In genomic region chr19:35042056-35042730, GRCh38 we compare ENCODE assay signal across 20 cellular contexts. TPM values are rescaled to one million over a fixed set of nuclear protein-coding genes. Genes with fewer than 3 reads are reported as not detected.
DNase-seq lines count a peak whose midpoint lies in the region; ATAC-seq and TF ChIP-seq lines count a peak whose summit lies in the region.
"Had no signal": no experiment of that assay in that cellular context is flagged by ENCODE, and none has a peak within 500 bp of the region (broad histone marks: within the 10 kb centered on the region; RNA-seq: fewer than 3 reads in every experiment).

No MANE protein-coding gene starts in this region.

- no peak overlapping the region for H3K27ac ChIP-seq in CD4-positive, alpha-beta memory T cell (ENCODE audit: low read depth, low read length)
- peak overlapping the region; percentile 82 for H3K27ac ChIP-seq in iPS-20b (ENCODE audit: low read length)
- H3K27ac ChIP-seq: foreskin keratinocyte had no signal

- no peaks in the 10 kb centered on the region for H3K27me3 ChIP-seq in CD4-positive, alpha-beta memory T cell (ENCODE audit: insufficient read depth, low read length)
- no peaks in the 10 kb centered on the region for H3K27me3 ChIP-seq in NT2/D1 (ENCODE audit: insufficient read depth, insufficient read length)
- no peaks in the 10 kb centered on the region for H3K27me3 ChIP-seq in iPS-20b (ENCODE audit: insufficient read depth, low read length)

- POLR2A ChIA-PET in CD4-positive, alpha-beta memory T cell (lab: Charles Lee; ENCODE audit: partially characterized antibody): interaction anchor here (1.4 to 1.9 kb wide), 2 partner anchors 15 to 28 kb away, joined by 3 to 5 read pairs; no protein-coding TSS in a partner anchor

- peak in 1 of 5 donors; percentile 15 for DNase-seq in CD4-positive, alpha-beta memory T cell
- DNase-seq in NT2/D1 (ENCODE audit: low read depth, low spot score) (no peak), progenitor cell of endocrine pancreas (ENCODE audit: low spot score, unreplicated experiment) (no peak), NCI-H1092 (lab: John Stamatoyannopoulos, UW) (no peak), mesenteric fat pad (ENCODE audit: low spot score) (no peak)
- DNase-seq in activated CD4-positive, alpha-beta T cell treated with anti-CD3 and anti-CD28 coated beads, Interleukin-2, amount 10 ng/mL, durations not matched to agents 24 days and 14 days: no peak
- DNase-seq: activated T-cell treated with anti-CD3 and anti-CD28 coated beads, Interleukin-2, amount 50 U/mL, for 4 hours; amniotic stem cell; dermis blood vessel endothelial cell; foreskin keratinocyte; NCI-H1092 treated with DMSO at 0.1 percent for 48 hours; NCI-H226; PC-3; stimulated activated CD4-positive, alpha-beta T cell treated with anti-CD3 and anti-CD28 coated beads, Interleukin-4, amount 100 ng/mL, for 1 hour; stimulated activated naive CD4-positive, alpha-beta T cell treated with Interleukin-2 at 50 U/mL for 16 hours; SW 1271 had no signal

- peak overlapping the region in 2 of 7 donors; percentile 7 to 36 for H3K27ac Mint-ChIP-seq in CD4-positive, alpha-beta memory T cell
- peak overlapping the region; percentile 95 for H3K27ac Mint-ChIP-seq in progenitor cell of endocrine pancreas
- H3K27ac Mint-ChIP-seq in activated CD4-positive, alpha-beta T cell treated with anti-CD3 and anti-CD28 coated beads, Interleukin-2, amount 10 ng/mL, durations not matched to agents 24 days and 14 days: no peak overlapping the region
- H3K27ac Mint-ChIP-seq: B cell had no signal

- CTCF ChIA-PET in CD4-positive, alpha-beta memory T cell (lab: Charles Lee; ENCODE audit: partially characterized antibody): interaction anchor here (7.7 kb wide), 1 partner anchor 68 kb away, joined by 54 read pairs; no protein-coding TSS in a partner anchor

- H3K36me3 ChIP-seq in CD4-positive, alpha-beta memory T cell (ENCODE audit: insufficient read depth, low read length): no peaks in the 10 kb centered on the region
- H3K36me3 ChIP-seq in NT2/D1 (ENCODE audit: insufficient read depth, insufficient read length, low read length) (peaks cover 3% of the 10 kb centered on the region), iPS-20b (ENCODE audit: insufficient read depth, low read depth, low read length) (no peaks in the 10 kb centered on the region)

- intact Hi-C loops in CD4-positive, alpha-beta memory T cell (cut with micrococcal nuclease): loop anchor here (5.0 kb wide), 1 partner anchor 40 kb away; the partner anchor contains the start of gene GRAMD1A
- intact Hi-C loops in activated CD4-positive, alpha-beta T cell treated with anti-CD3 and anti-CD28 coated beads, Interleukin-2, amount 10 ng/mL, durations not matched to agents 24 days and 14 days (cut with micrococcal nuclease): no loop called here

- peaks cover 6 to 8% of the 10 kb centered on the region in 2 donors for H3K27me3 Mint-ChIP-seq in CD4-positive, alpha-beta memory T cell
- H3K27me3 Mint-ChIP-seq in progenitor cell of endocrine pancreas: no peaks in the 10 kb centered on the region
- peaks cover 17% of the 10 kb centered on the region for H3K27me3 Mint-ChIP-seq in activated CD4-positive, alpha-beta T cell treated with anti-CD3 and anti-CD28 coated beads, Interleukin-2, amount 10 ng/mL, durations not matched to agents 24 days and 14 days

- peaks cover 22 to 40% (median 30%) of the 10 kb centered on the region in 4 donors for H3K4me1 Mint-ChIP-seq in CD4-positive, alpha-beta memory T cell
- H3K4me1 Mint-ChIP-seq in progenitor cell of endocrine pancreas (ENCODE audit: low read depth): peaks cover 34% of the 10 kb centered on the region
- H3K4me1 Mint-ChIP-seq in activated CD4-positive, alpha-beta T cell treated with anti-CD3 and anti-CD28 coated beads, Interleukin-2, amount 10 ng/mL, durations not matched to agents 24 days and 14 days: peaks cover 17% of the 10 kb centered on the region

- no peaks in the 10 kb centered on the region for H3K9me3 Mint-ChIP-seq in CD4-positive, alpha-beta memory T cell
- H3K9me3 Mint-ChIP-seq in progenitor cell of endocrine pancreas (ENCODE audit: low read depth): no peaks in the 10 kb centered on the region
- H3K9me3 Mint-ChIP-seq in activated CD4-positive, alpha-beta T cell treated with anti-CD3 and anti-CD28 coated beads, Interleukin-2, amount 10 ng/mL, durations not matched to agents 24 days and 14 days: no peaks in the 10 kb centered on the region
- H3K9me3 Mint-ChIP-seq: activated T-cell treated with anti-CD3 and anti-CD28 coated beads, Interleukin-2, amount 50 U/mL, for 4 hours had no signal

- H3K9ac ChIP-seq in NT2/D1 (ENCODE audit: insufficient read length, low read depth) (peak overlapping the region; percentile 72), iPS-20b (ENCODE audit: low read depth, low read length) (peak overlapping the region; percentile 80; the same call in 1 of the 2 replicates)

- no peak for ATAC-seq in HG02970 (IDR thresholded peaks at IDR 0.05; ENCODE audit: low FRiP score, unreplicated experiment)
- ATAC-seq: activated T-cell treated with anti-CD3 and anti-CD28 coated beads, Interleukin-2, amount 50 U/mL, for 4 hours; foreskin keratinocyte; PC-3 had no signal

- no peak overlapping the region for H3K4me3 ChIP-seq in CD4-positive, alpha-beta memory T cell (ENCODE audit: low read length in 2 of 2)
- H3K4me3 ChIP-seq in NT2/D1 (ENCODE audit: insufficient read length, low read depth) (peak overlapping the region; percentile 28), iPS-20b (ENCODE audit: low read length) (peak overlapping the region; percentile 70)

- H3K36me3 Mint-ChIP-seq in CD4-positive, alpha-beta memory T cell: no peaks in the 10 kb centered on the region
- no peaks in the 10 kb centered on the region for H3K36me3 Mint-ChIP-seq in progenitor cell of endocrine pancreas (ENCODE audit: insufficient read depth)
- no peaks in the 10 kb centered on the region for H3K36me3 Mint-ChIP-seq in activated CD4-positive, alpha-beta T cell treated with anti-CD3 and anti-CD28 coated beads, Interleukin-2, amount 10 ng/mL, durations not matched to agents 24 days and 14 days (ENCODE audit: low read depth)

- H3K4me3 Mint-ChIP-seq in CD4-positive, alpha-beta memory T cell: peak overlapping the region in 7 of 8 donors; percentile 21 to 55 (median 38)
- peak overlapping the region; percentile 73 for H3K4me3 Mint-ChIP-seq in progenitor cell of endocrine pancreas (ENCODE audit: low read depth)
- H3K4me3 Mint-ChIP-seq in activated CD4-positive, alpha-beta T cell treated with anti-CD3 and anti-CD28 coated beads, Interleukin-2, amount 10 ng/mL, durations not matched to agents 24 days and 14 days: no peak overlapping the region
- H3K4me3 Mint-ChIP-seq: activated T-cell treated with anti-CD3 and anti-CD28 coated beads, Interleukin-2, amount 50 U/mL, for 4 hours; B cell had no signal

- TF ChIP-seq CTCF in progenitor cell of endocrine pancreas (IDR thresholded peaks at IDR 0.05; ENCODE audit: unreplicated experiment): no peak

- peaks cover 32% of the 10 kb centered on the region for H3K4me1 ChIP-seq in CD4-positive, alpha-beta memory T cell (ENCODE audit: insufficient read depth, low read length)
- peaks cover 12% of the 10 kb centered on the region for H3K4me1 ChIP-seq in NT2/D1 (ENCODE audit: insufficient read depth, insufficient read length)
- peaks cover 18% of the 10 kb centered on the region; the same call in 1 of the 2 replicates for H3K4me1 ChIP-seq in iPS-20b (ENCODE audit: insufficient read depth, low read length)
- H3K4me1 ChIP-seq: foreskin keratinocyte had no signal

- no peaks in the 10 kb centered on the region for H3K9me3 ChIP-seq in CD4-positive, alpha-beta memory T cell (ENCODE audit: control insufficient read depth in 1 of 2, low read length in 2 of 2)
- H3K9me3 ChIP-seq in NT2/D1 (ENCODE audit: insufficient read depth, low read length) (no peaks in the 10 kb centered on the region), iPS-20b (ENCODE audit: insufficient read depth, low read depth, low read length) (no peaks in the 10 kb centered on the region)

RNA-seq across cellular contexts. Expression of gene HPN, which starts 0.7 kb away (rescaled TPM):
- total RNA-seq in CD4-positive, alpha-beta memory T cell: under 1 TPM in 1 of 2 experiments, not detected in 1; 0.15 TPM
- polyA plus RNA-seq in CD4-positive, alpha-beta memory T cell: under 1 TPM in 1 of 2 donors, not detected in 1; 0.57 TPM
- total RNA-seq in progenitor cell of endocrine pancreas (70.5 and 71.5 TPM in 2 replicates), mesenteric fat pad (1.4 TPM)
- 0.09 TPM in 1 of 2 replicates, not detected in the other for total RNA-seq in activated CD4-positive, alpha-beta T cell treated with anti-CD3 and anti-CD28 coated beads, Interleukin-2, amount 10 ng/mL, durations not matched to agents 24 days and 14 days
- total RNA-seq: B cell, foreskin keratinocyte, pulmonary artery endothelial cell had no signal
- polyA plus RNA-seq: foreskin keratinocyte had no signal

RNA-seq across cellular contexts. Expression of gene SCN1B, which starts 11.9 kb away (rescaled TPM):
- 1 to 10 TPM; 1.4 to 1.5 TPM for total RNA-seq in CD4-positive, alpha-beta memory T cell
- polyA plus RNA-seq in CD4-positive, alpha-beta memory T cell: under 1 TPM in 1 of 2 donors, not detected in 1; 0.64 TPM
- total RNA-seq in progenitor cell of endocrine pancreas (1.7 and 1.8 TPM in 2 replicates), mesenteric fat pad (17.3 TPM)
- total RNA-seq in activated CD4-positive, alpha-beta T cell treated with anti-CD3 and anti-CD28 coated beads, Interleukin-2, amount 10 ng/mL, durations not matched to agents 24 days and 14 days: 0.78 and 0.96 TPM in 2 replicates

RNA-seq across cellular contexts. Expression of gene GRAMD1A, which starts 42.1 kb away (rescaled TPM):
- 100 to 1,000 TPM; 205 to 221 TPM for total RNA-seq in CD4-positive, alpha-beta memory T cell
- polyA plus RNA-seq in CD4-positive, alpha-beta memory T cell: 10 to 100 TPM; 16.3 to 55.4 TPM
- 111 and 118 TPM in 2 replicates for total RNA-seq in progenitor cell of endocrine pancreas
- total RNA-seq in mesenteric fat pad: 76.8 TPM
- total RNA-seq in activated CD4-positive, alpha-beta T cell treated with anti-CD3 and anti-CD28 coated beads, Interleukin-2, amount 10 ng/mL, durations not matched to agents 24 days and 14 days: 160 and 176 TPM in 2 replicates

Comparison
In these comparisons a context has a peak if more than half of its experiments do, and no peak if none do; other contexts are left out.
1. H3K4me3 ChIP-seq: peak in NT2/D1 (single experiment) and iPS-20b (single experiment); none in CD4-positive, alpha-beta memory T cell (0 of 2).
2. RNA of gene HPN, which starts 0.7 kb away (total RNA-seq): 70.5 to 71.5 TPM in progenitor cell of endocrine pancreas; 1.4 TPM in mesenteric fat pad (single experiment), 0.15 TPM in CD4-positive, alpha-beta memory T cell and 0.09 TPM in activated CD4-positive, alpha-beta T cell treated with anti-CD3 and anti-CD28 coated beads, Interleukin-2, amount 10 ng/mL, durations not matched to agents 24 days and 14 days; every median in the first group is over 10 times any median in the second.